17 cellular contexts compared by ENCODE assay signal in the genomic region with DNA sequence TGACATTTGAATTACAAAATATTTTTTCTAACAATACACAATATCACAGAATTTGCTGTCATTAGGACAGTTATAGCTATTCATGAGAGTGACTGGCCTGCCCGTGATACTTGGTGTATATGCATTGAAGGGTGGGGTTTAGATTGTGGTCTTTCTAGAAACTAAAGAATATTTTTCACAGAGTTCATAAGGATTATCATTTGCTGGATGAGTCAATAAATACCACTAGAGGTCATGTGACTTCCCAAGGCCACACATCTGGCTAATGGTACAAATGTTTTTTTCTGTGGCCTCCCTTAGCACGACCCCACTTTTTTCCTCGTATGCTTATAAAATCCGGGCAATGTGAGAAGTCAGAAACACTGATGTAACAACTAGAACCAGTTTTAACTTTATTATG. TPM values are rescaled to one million over a fixed set of nuclear protein-coding genes. Genes with fewer than 3 reads are reported as not detected.
DNase-seq lines count a peak whose midpoint lies in the region; ATAC-seq and TF ChIP-seq lines count a peak whose summit lies in the region.
"Had no signal": no experiment of that assay in that cellular context is flagged by ENCODE, and none has a peak within 500 bp of the region (broad histone marks: within the 10 kb centered on the region; RNA-seq: fewer than 3 reads in every experiment).

No MANE protein-coding gene starts in this region.

- H3K27me3 ChIP-seq in GM23248 (replicated peaks; ENCODE audit: insufficient read depth) (no peaks in the 10 kb centered on the region), adrenal gland (no peaks in the 10 kb centered on the region), thyroid gland (no peaks in the 10 kb centered on the region)
- H3K27me3 ChIP-seq in naive thymus-derived CD4-positive, alpha-beta T cell (ENCODE audit: control insufficient read depth in 2 of 2, insufficient read depth in 2 of 2, low read length in 2 of 2) = no peaks in the 10 kb centered on the region
- H3K27me3 ChIP-seq: cardiac muscle cell had no signal

- 47 to 50% methylated on average over 4 of the region's 4 CpGs for WGBS in GM23248 (ENCODE audit: low coverage in 1 of 2, low lambda C conversion rate in 2 of 2, missing lambda C conversion rate in 2 of 2), 2 experiments
- WGBS in adrenal gland, 4 donors = 26 to 49% (median 36%) methylated on average over 4 of the region's 4 CpGs
- WGBS in thyroid gland, 2 donors = 84 to 88% methylated on average over 4 of the region's 4 CpGs

- intact Hi-C loops in adrenal gland (cut with DNase I) = no loop called here
- intact Hi-C loops in naive thymus-derived CD4-positive, alpha-beta T cell (cut with micrococcal nuclease) = loop anchor here in 1 of 2 donors (10.0 kb wide), 1 partner anchor 750 kb away; no protein-coding TSS in a partner anchor
- intact Hi-C loops in thyroid gland (cut with DNase I) = no loop called here

- no peaks in the 10 kb centered on the region for H3K27me3 Mint-ChIP-seq in naive thymus-derived CD4-positive, alpha-beta T cell

- no peak overlapping the region for H3K4me2 ChIP-seq in GM23248 (ENCODE audit: unreplicated experiment)

- H3K27ac Mint-ChIP-seq in naive thymus-derived CD4-positive, alpha-beta T cell = peak overlapping the region; percentile 33 to 95 (median 87)

- H3K4me1 Mint-ChIP-seq in naive thymus-derived CD4-positive, alpha-beta T cell = peaks cover 49 to 86% (median 77%) of the 10 kb centered on the region in 7 donors

- H3K9me3 Mint-ChIP-seq in naive thymus-derived CD4-positive, alpha-beta T cell = no peaks in the 10 kb centered on the region
- H3K9me3 Mint-ChIP-seq: T-helper 1 cell treated with Interleukin-12 subunit alpha and Interleukin-12 subunit beta and Interleukin-4 antibody, amounts not matched to agents 30 μg/mL and 1 μg/mL, for 36 hours had no signal

- H3K9me3 ChIP-seq in GM23248 (ENCODE audit: low read depth) = no peaks in the 10 kb centered on the region
- no peaks in the 10 kb centered on the region for H3K9me3 ChIP-seq in adrenal gland (replicated peaks in 1 of 3)
- no peaks in the 10 kb centered on the region for H3K9me3 ChIP-seq in naive thymus-derived CD4-positive, alpha-beta T cell (ENCODE audit: control insufficient read depth in 2 of 3, low read length in 3 of 3)
- no peaks in the 10 kb centered on the region for H3K9me3 ChIP-seq in thyroid gland
- H3K9me3 ChIP-seq: BLaER1 treated with 17β-estradiol and CSF1 and Interleukin-3, amounts not matched to agents 10 nM and 100 nM; neutrophil had no signal

- H3K27ac ChIP-seq in GM23248 (no peak overlapping the region), adrenal gland (peak overlapping the region in 4 of 5 donors; percentile 32 to 79 (median 56)), thyroid gland (no peak overlapping the region)
- peak overlapping the region; percentile 26 for H3K27ac ChIP-seq in naive thymus-derived CD4-positive, alpha-beta T cell (ENCODE audit: low read depth, low read length)
- H3K27ac ChIP-seq: BLaER1 treated with 17β-estradiol and CSF1 and Interleukin-3, amounts not matched to agents 10 nM and 100 nM; cardiac muscle cell; neutrophil had no signal

- H3K79me2 ChIP-seq in GM23248 (ENCODE audit: insufficient read depth) = peaks cover 89% of the 10 kb centered on the region

- no peak for ATAC-seq in naive thymus-derived CD4-positive, alpha-beta T cell
- ATAC-seq in HG03108 (IDR thresholded peaks at IDR 0.05; ENCODE audit: unreplicated experiment) = no peak

- POLR2A ChIA-PET in naive thymus-derived CD4-positive, alpha-beta T cell (lab: Charles Lee) = no interaction called here

- CTCF ChIA-PET in naive thymus-derived CD4-positive, alpha-beta T cell (lab: Charles Lee) = no interaction called here

- H3F3A ChIP-seq in GM23248 (ENCODE audit: insufficient read depth) = no peaks in the 10 kb centered on the region

- TF ChIP-seq CTCF in adrenal gland (IDR thresholded peaks at IDR 0.05) = no peak
- TF ChIP-seq CTCF in thyroid gland (IDR thresholded peaks at IDR 0.05) = no peak

- no peak for TF ChIP-seq POLR2A in adrenal gland (IDR thresholded peaks at IDR 0.05)
- TF ChIP-seq POLR2A in thyroid gland (IDR thresholded peaks at IDR 0.05) = no peak

- H2AFZ ChIP-seq in GM23248 = no peak overlapping the region

- H3K4me3 Mint-ChIP-seq in naive thymus-derived CD4-positive, alpha-beta T cell = peak overlapping the region in 3 of 10 donors; percentile 18 to 58 (median 30)

- H3K36me3 Mint-ChIP-seq in naive thymus-derived CD4-positive, alpha-beta T cell = peaks cover 3 to 46% (median 7%) of the 10 kb centered on the region in 5 donors

- H3K4me3 ChIP-seq in GM23248 = no peak overlapping the region
- no peak overlapping the region for H3K4me3 ChIP-seq in adrenal gland
- no peak overlapping the region for H3K4me3 ChIP-seq in naive thymus-derived CD4-positive, alpha-beta T cell (ENCODE audit: low read length)
- no peak overlapping the region for H3K4me3 ChIP-seq in thyroid gland (replicated peaks in 1 of 3)
- H3K4me3 ChIP-seq: BLaER1 treated with 17β-estradiol and CSF1 and Interleukin-3, amounts not matched to agents 10 nM and 100 nM; cardiac muscle cell had no signal

- in situ Hi-C loops in GM23248 (cut with MboI) = no loop called here

- DNase-seq in AG20443 (ENCODE audit: low spot score) (peak; percentile 27), GM23248 (peak; percentile 36), adrenal gland (peak in 3 of 7 donors; percentile 35 to 64 (median 44)), hippocampal formation (lab: John Stamatoyannopoulos, UW) (no peak), thyroid gland (no peak), hypothalamus (lab: John Stamatoyannopoulos, UW) (no peak)
- DNase-seq in naive thymus-derived CD4-positive, alpha-beta T cell = no peak
- DNase-seq: activated gamma-delta T cell treated with Interleukin-2 at 50 U/mL for 16 hours; glutamatergic neuron; kidney; NCI-H82; stimulated activated naive CD4-positive, alpha-beta T cell had no signal

- H3K4me1 ChIP-seq in GM23248 (ENCODE audit: insufficient read depth) (peaks cover 23% of the 10 kb centered on the region; the same call in 1 of the 2 replicates), adrenal gland (replicated peaks in 1 of 2) (peaks cover 44 to 45% of the 10 kb centered on the region in 2 donors), thyroid gland (no peaks in the 10 kb centered on the region)
- H3K4me1 ChIP-seq in naive thymus-derived CD4-positive, alpha-beta T cell (ENCODE audit: control insufficient read depth in 2 of 2, insufficient read depth in 2 of 2, low read length in 2 of 2) = peaks cover 45 to 63% of the 10 kb centered on the region in 2 donors

- H3K9me2 ChIP-seq in GM23248 (ENCODE audit: insufficient read depth) = no peaks in the 10 kb centered on the region

- no peak overlapping the region for H3K9ac ChIP-seq in GM23248
- H3K9ac ChIP-seq: BLaER1 treated with 17β-estradiol and CSF1 and Interleukin-3, amounts not matched to agents 10 nM and 100 nM had no signal

- peaks cover 9% of the 10 kb centered on the region; the same call in 1 of the 2 replicates for H3K36me3 ChIP-seq in GM23248 (ENCODE audit: low read depth)
- H3K36me3 ChIP-seq in adrenal gland (replicated peaks in 1 of 2) = peaks cover 0 to 9% of the 10 kb centered on the region in 2 donors
- H3K36me3 ChIP-seq in naive thymus-derived CD4-positive, alpha-beta T cell (ENCODE audit: control insufficient read depth in 2 of 3, insufficient read depth in 3 of 3, low read length in 3 of 3) = peaks cover 0 to 11% (median 4%) of the 10 kb centered on the region in 3 experiments
- peaks cover 3 to 8% of the 10 kb centered on the region in 2 donors for H3K36me3 ChIP-seq in thyroid gland
- H3K36me3 ChIP-seq: cardiac muscle cell, neutrophil had no signal

- H4K20me1 ChIP-seq in GM23248 (ENCODE audit: insufficient read depth) = no peaks in the 10 kb centered on the region

RNA-seq across cellular contexts. Expression of a gene that starts 5.2 kb away (rescaled TPM):
- 41.2 and 50.6 TPM in 2 replicates for total RNA-seq in GM23248 (2014; rRNA removed; shearing (Covaris generic))
- polyA plus RNA-seq in GM23248 (2016; fragmentation: Nextera tagmentation; extraction: Ambion mirVana) (109 and 116 TPM in 2 replicates), adrenal gland (10 to 100 TPM; 63.2 to 88.9 (median 69.2) TPM)
- total RNA-seq in adrenal gland (100 to 1,000 TPM in 4 of 8 donors, 10 to 100 TPM in 4; 77.9 to 124 (median 98.8) TPM), thyroid gland (10 to 100 TPM; 19.9 to 39.5 (median 26.8) TPM)
- 100 to 1,000 TPM in 1 of 5 experiments, 10 to 100 TPM in 4; 59.3 to 146 (median 60.0) TPM for total RNA-seq in naive thymus-derived CD4-positive, alpha-beta T cell
- 10 to 100 TPM; 34.3 to 45.9 TPM for polyA plus RNA-seq in naive thymus-derived CD4-positive, alpha-beta T cell

RNA-seq across cellular contexts. Expression of a gene that starts 56.2 kb away (rescaled TPM):
- 3.4 and 5.2 TPM in 2 replicates for total RNA-seq in GM23248 (2014; rRNA removed; shearing (Covaris generic))
- polyA plus RNA-seq in GM23248 (2016; fragmentation: Nextera tagmentation; extraction: Ambion mirVana) (4.6 and 4.7 TPM in 2 replicates), adrenal gland (1 to 10 TPM in 1 of 3 donors, under 1 TPM in 2; 0.08 to 1.5 (median 0.20) TPM)
- total RNA-seq in adrenal gland (1 to 10 TPM in 2 of 8 donors, under 1 TPM in 6; 0.17 to 1.3 (median 0.57) TPM), thyroid gland (1 to 10 TPM in 1 of 4 donors, under 1 TPM in 3; 0.24 to 1.4 (median 0.49) TPM)
- 10 to 100 TPM in 1 of 5 experiments, under 1 TPM in 4; 0.08 to 41.8 (median 0.42) TPM for total RNA-seq in naive thymus-derived CD4-positive, alpha-beta T cell
- polyA plus RNA-seq in naive thymus-derived CD4-positive, alpha-beta T cell = under 1 TPM in 1 of 2 donors, not detected in 1; 0.13 TPM

Comparison
In these comparisons a context has a peak if more than half of its experiments do, and no peak if none do; other contexts are left out.
1. DNase-seq: peak in AG20443 (single experiment) and GM23248 (single experiment); none in naive thymus-derived CD4-positive, alpha-beta T cell (0 of 9), hippocampal formation (0 of 2), thyroid gland (0 of 2) and hypothalamus (0 of 51).
2. H3K27ac ChIP-seq: peak in adrenal gland (4 of 5) and naive thymus-derived CD4-positive, alpha-beta T cell (single experiment); none in GM23248 (single experiment) and thyroid gland (0 of 3).